9 cellular contexts compared by ENCODE assay signal in genomic region chr6:130602151-130602770, GRCh38.
DNase-seq lines count a peak whose midpoint lies in the region; ATAC-seq and FAIRE-seq lines count a peak whose summit lies in the region.
"Had no signal": no experiment of that assay in that cellular context is flagged by ENCODE, and none has a peak within 500 bp of the region (broad histone marks: within the 10 kb centered on the region; RNA-seq: fewer than 3 reads in every experiment).

No MANE protein-coding gene starts in this region.

- H3K36me3 Mint-ChIP-seq in activated T-helper 17 cell treated with anti-CD3 and anti-CD28 coated beads, Interleukin-2, amount 50 U/mL, for 72 hours (ENCODE audit: low read depth), result no peaks in the 10 kb centered on the region
- no peaks in the 10 kb centered on the region for H3K36me3 Mint-ChIP-seq in stimulated activated memory B cell treated with anti-CD40 and anti-IgM and Interleukin-4, amounts not matched to agents 10 μg/mL and 1 μg/mL and 100 μg/mL, for 72 hours

- H3K27ac Mint-ChIP-seq in activated T-helper 17 cell treated with anti-CD3 and anti-CD28 coated beads, Interleukin-2, amount 50 U/mL, for 72 hours, result peak overlapping the region; percentile 88
- no peak overlapping the region for H3K27ac Mint-ChIP-seq in stimulated activated memory B cell treated with anti-CD40 and anti-IgM and Interleukin-4, amounts not matched to agents 10 μg/mL and 1 μg/mL and 100 μg/mL, for 72 hours

- H3K27me3 Mint-ChIP-seq in activated T-helper 17 cell treated with anti-CD3 and anti-CD28 coated beads, Interleukin-2, amount 50 U/mL, for 72 hours, result no peaks in the 10 kb centered on the region
- H3K27me3 Mint-ChIP-seq in stimulated activated memory B cell treated with anti-CD40 and anti-IgM and Interleukin-4, amounts not matched to agents 10 μg/mL and 1 μg/mL and 100 μg/mL, for 72 hours, result no peaks in the 10 kb centered on the region

- peak; percentile 93 for DNase-seq in AG08395 (ENCODE audit: low spot score)
- peak; percentile 33 for DNase-seq in HT-29 (ENCODE audit: low spot score)
- DNase-seq in NCI-H1930 (lab: John Stamatoyannopoulos, UW), result no peak
- no peak for DNase-seq in Kasumi-1 (lab: John Stamatoyannopoulos, UW)
- DNase-seq: substantia nigra had no signal

- peak overlapping the region; percentile 68 for H3K4me3 Mint-ChIP-seq in activated T-helper 17 cell treated with anti-CD3 and anti-CD28 coated beads, Interleukin-2, amount 50 U/mL, for 72 hours
- H3K4me3 Mint-ChIP-seq in stimulated activated memory B cell treated with anti-CD40 and anti-IgM and Interleukin-4, amounts not matched to agents 10 μg/mL and 1 μg/mL and 100 μg/mL, for 72 hours, result no peak overlapping the region

- peaks cover 25% of the 10 kb centered on the region for H3K4me1 Mint-ChIP-seq in activated T-helper 17 cell treated with anti-CD3 and anti-CD28 coated beads, Interleukin-2, amount 50 U/mL, for 72 hours
- H3K4me1 Mint-ChIP-seq in stimulated activated memory B cell treated with anti-CD40 and anti-IgM and Interleukin-4, amounts not matched to agents 10 μg/mL and 1 μg/mL and 100 μg/mL, for 72 hours, result peaks cover 9% of the 10 kb centered on the region

- ATAC-seq in activated T-helper 17 cell treated with anti-CD3 and anti-CD28 coated beads, Interleukin-2, amount 50 U/mL, for 72 hours (replicated peaks), result peak; percentile 97
- no peak for ATAC-seq in stimulated activated memory B cell treated with anti-CD40 and anti-IgM and Interleukin-4, amounts not matched to agents 10 μg/mL and 1 μg/mL and 100 μg/mL, for 72 hours
- no peak for ATAC-seq in GM21529 (IDR thresholded peaks at IDR 0.05; ENCODE audit: unreplicated experiment)

- peak; percentile 96 for FAIRE-seq in islet of Langerhans (lab: Jason Lieb, UNC)

- H3K9me3 Mint-ChIP-seq in activated T-helper 17 cell treated with anti-CD3 and anti-CD28 coated beads, Interleukin-2, amount 50 U/mL, for 72 hours, result peaks cover 3% of the 10 kb centered on the region
- no peaks in the 10 kb centered on the region for H3K9me3 Mint-ChIP-seq in stimulated activated memory B cell treated with anti-CD40 and anti-IgM and Interleukin-4, amounts not matched to agents 10 μg/mL and 1 μg/mL and 100 μg/mL, for 72 hours

Comparison
In these comparisons a context has a peak if more than half of its experiments do, and no peak if none do; other contexts are left out.
1. DNase-seq: peak in AG08395 (single experiment) and HT-29 (single experiment); none in NCI-H1930 (0 of 2) and Kasumi-1 (0 of 2).